ENCODE assay signal across 18 cellular contexts in genomic region chr19:35421362-35421761, GRCh38. TPM values are rescaled to one million over a fixed set of nuclear protein-coding genes. Genes with fewer than 3 reads are reported as not detected.
DNase-seq lines count a peak whose midpoint lies in the region; ATAC-seq, FAIRE-seq and TF ChIP-seq lines count a peak whose summit lies in the region.
"Had no signal": no experiment of that assay in that cellular context is flagged by ENCODE, and none has a peak within 500 bp of the region (broad histone marks: within the 10 kb centered on the region; RNA-seq: fewer than 3 reads in every experiment).

No MANE protein-coding gene starts in this region.

- no peaks in the 10 kb centered on the region for H3K27me3 ChIP-seq in GM12878 (replicated peaks in 1 of 2; ENCODE audit: control insufficient read depth in 2 of 2, insufficient read depth in 2 of 2, low read length in 1 of 2)
- H3K27me3 ChIP-seq in body of pancreas, result no peaks in the 10 kb centered on the region
- peaks cover 0 to 5% (median under 1%) of the 10 kb centered on the region in 3 experiments for H3K27me3 ChIP-seq in neuronal stem cell (ENCODE audit: control insufficient read depth in 3 of 3, insufficient read depth in 3 of 3, low read depth in 1 of 3, low read length in 3 of 3)
- H3K27me3 ChIP-seq: BLaER1 had no signal

- H3K4me3 Mint-ChIP-seq in activated T-cell treated with anti-CD3 and anti-CD28 coated beads, Interleukin-2, amount 50 U/mL, for 4 hours, result no peak overlapping the region
- H3K4me3 Mint-ChIP-seq: CD4-positive, alpha-beta memory T cell had no signal

- H4K20me1 ChIP-seq in GM12878 (ENCODE audit: control insufficient read depth, insufficient read depth), result no peaks in the 10 kb centered on the region
- H4K20me1 ChIP-seq: BLaER1 had no signal

- no peak for TF ChIP-seq RAD21 in GM12878 (IDR thresholded peaks at IDR 0.05; ENCODE audit: insufficient read depth, low read depth, low read length)

- peak overlapping the region; percentile 58 for H2AK5ac ChIP-seq in neuronal stem cell (ENCODE audit: low read depth, low read length)

- H2BK5ac ChIP-seq in neuronal stem cell (ENCODE audit: low read length), result no peak overlapping the region

- H2AFZ ChIP-seq in GM12878 (ENCODE audit: control insufficient read depth, low read depth, low read length), result no peak overlapping the region
- H2AFZ ChIP-seq in neuronal stem cell (ENCODE audit: low read length), result no peak overlapping the region
- H2AFZ ChIP-seq: GM23248 had no signal

- H2BK12ac ChIP-seq in neuronal stem cell (ENCODE audit: low read length), result peak overlapping the region; percentile 35

- TF ChIP-seq POLR2A in GM12878 (IDR thresholded peaks at IDR 0.05; ENCODE audit: low read depth, low read length) (no peak), body of pancreas (IDR thresholded peaks at IDR 0.05) (peak in 1 of 3 donors; percentile 28)

- H3K4ac ChIP-seq in neuronal stem cell (ENCODE audit: low read length), result no peak overlapping the region

- H3K4me1 Mint-ChIP-seq in activated T-cell treated with anti-CD3 and anti-CD28 coated beads, Interleukin-2, amount 50 U/mL, for 4 hours (ENCODE audit: low read depth), result no peaks in the 10 kb centered on the region
- H3K4me1 Mint-ChIP-seq: CD4-positive, alpha-beta memory T cell had no signal

- peak overlapping the region; percentile 83 for H3K14ac ChIP-seq in neuronal stem cell (ENCODE audit: low read length)

- POLR2A ChIA-PET in GM12878 (lab: Charles Lee), result interaction anchor here (1.0 to 4.9 kb wide), 5 partner anchors 37 to 48 kb away, joined by 3 to 37 read pairs (median 5); no protein-coding TSS in a partner anchor

- no peaks in the 10 kb centered on the region for H3K79me2 ChIP-seq in GM12878 (ENCODE audit: control insufficient read depth, insufficient read depth, low read length)

- H2BK120ac ChIP-seq in neuronal stem cell (ENCODE audit: low read depth, low read length), result no peak overlapping the region

- no peak for FAIRE-seq in GM12878 (lab: Jason Lieb, UNC)
- FAIRE-seq: A204.1, G401.6, GM12892 had no signal

- H3K9me3 Mint-ChIP-seq in activated T-cell treated with anti-CD3 and anti-CD28 coated beads, Interleukin-2, amount 50 U/mL, for 4 hours, result no peaks in the 10 kb centered on the region
- H3K9me3 Mint-ChIP-seq: CD4-positive, alpha-beta memory T cell had no signal

- SMC1A ChIA-PET in GM12878 (lab: Charles Lee; ENCODE audit: uncharacterized antibody, unreplicated experiment), result interaction anchor here (1.1 to 13.1 kb wide), 8 partner anchors 16 to 74 kb away, joined by 4 to 237 read pairs (median 52); partner anchors contain the start of genes FFAR1, FFAR2 and FFAR3

- in situ Hi-C loops in GM12878 (cut with MboI), result no loop called here

- 57% methylated on average over 11 of the region's 11 CpGs for WGBS in GM12878 (ENCODE audit: insufficient coverage, insufficient replicate concordance, low lambda C conversion rate, missing lambda C conversion rate)
- WGBS in body of pancreas, 2 donors, result 39 to 53% methylated on average over 11 of the region's 11 CpGs
- WGBS in neuronal stem cell (ENCODE audit: extremely low coverage in 2 of 2, insufficient read length in 2 of 2, insufficient replicate concordance in 1 of 2), 2 donors, result no CpG with 5 or more reads among the region's 11 CpGs

- H3K36me3 ChIP-seq in GM12878 (ENCODE audit: control insufficient read depth in 2 of 2, insufficient read depth in 2 of 2, low read length in 1 of 2) (no peaks in the 10 kb centered on the region), body of pancreas (replicated peaks in 1 of 2; ENCODE audit: insufficient read depth in 1 of 2, low read depth in 2 of 2) (no peaks in the 10 kb centered on the region), neuronal stem cell (replicated peaks in 1 of 2; ENCODE audit: control insufficient read depth in 2 of 2, insufficient read depth in 2 of 2, low read length in 2 of 2) (no peaks in the 10 kb centered on the region)
- H3K36me3 ChIP-seq: BLaER1, HAP-1 had no signal

- no peak overlapping the region for H4K91ac ChIP-seq in neuronal stem cell (ENCODE audit: low read depth, low read length, poor library complexity)

- no peak overlapping the region for H2BK15ac ChIP-seq in neuronal stem cell (ENCODE audit: low read length)

- H3K4me3 ChIP-seq in GM12878, result no peak overlapping the region
- H3K4me3 ChIP-seq in body of pancreas, result no peak overlapping the region
- no peak overlapping the region for H3K4me3 ChIP-seq in neuronal stem cell (ENCODE audit: low read length in 2 of 2)
- H3K4me3 ChIP-seq: BLaER1, GM23248, HAP-1 had no signal

- H3K18ac ChIP-seq in neuronal stem cell (ENCODE audit: low read length), result peak overlapping the region; percentile 40

- no peak overlapping the region for H3K23ac ChIP-seq in neuronal stem cell (ENCODE audit: low read depth, low read length, poor library complexity)

- H3K9ac ChIP-seq in GM12878 (ENCODE audit: control insufficient read depth, insufficient read depth, low read length) (no peak overlapping the region), neuronal stem cell (ENCODE audit: low read depth, low read length, poor library complexity) (peak overlapping the region; percentile 68)
- H3K9ac ChIP-seq: BLaER1, GM23248 had no signal

- BruUV-seq in GM12878 (replicated peaks; lab: Mats Ljungman, UMichigan), result no TSS peak

- RAD21 ChIA-PET in GM12878 (lab: Charles Lee; ENCODE audit: unreplicated experiment), result interaction anchor here (1.1 to 8.4 kb wide), 8 partner anchors 9 to 74 kb away, joined by 4 to 90 read pairs (median 38); no protein-coding TSS in a partner anchor

- H3K36me3 Mint-ChIP-seq in activated T-cell treated with anti-CD3 and anti-CD28 coated beads, Interleukin-2, amount 50 U/mL, for 4 hours (ENCODE audit: insufficient read depth), result no peaks in the 10 kb centered on the region
- H3K36me3 Mint-ChIP-seq: CD14-positive monocyte; CD4-positive, alpha-beta memory T cell had no signal

- no peak overlapping the region for H3K27ac ChIP-seq in GM12878 (ENCODE audit: control insufficient read depth, insufficient read depth)
- H3K27ac ChIP-seq in body of pancreas, result peak overlapping the region; percentile 63 to 87 (median 80)
- H3K27ac ChIP-seq in neuronal stem cell (replicated peaks; ENCODE audit: low read length), result no peak overlapping the region
- H3K27ac ChIP-seq: BLaER1, GM23248 had no signal

- H4K8ac ChIP-seq in neuronal stem cell (ENCODE audit: low read depth, low read length), result no peak overlapping the region

- ATAC-seq in GM12878 (no peak), body of pancreas (peak; percentile 80), GM21515 (IDR thresholded peaks at IDR 0.05; ENCODE audit: unreplicated experiment) (no peak)
- no peak for ATAC-seq in activated T-cell treated with anti-CD3 and anti-CD28 coated beads, Interleukin-2, amount 50 U/mL, for 4 hours

- no peak overlapping the region for H3K4me2 ChIP-seq in GM12878 (ENCODE audit: control insufficient read depth, insufficient read depth)
- H3K4me2 ChIP-seq in neuronal stem cell (ENCODE audit: insufficient read depth, low read length, poor library complexity, severe bottlenecking), result no peak overlapping the region

- TF ChIP-seq CTCF in GM12878 (IDR thresholded peaks at IDR 0.05 in 2 of 3, conservative IDR thresholded peaks at IDR 0.05 in 1 of 3; ENCODE audit: control insufficient read depth in 2 of 3, extremely low read depth in 1 of 3, insufficient read depth in 1 of 3, low read depth in 3 of 3, low read length in 3 of 3), result no peak
- peak in 1 of 7 experiments; percentile 2 for TF ChIP-seq CTCF in body of pancreas (IDR thresholded peaks at IDR 0.05)

- no peaks in the 10 kb centered on the region for H3K79me1 ChIP-seq in neuronal stem cell (ENCODE audit: low read depth, low read length)

- peaks cover 14% of the 10 kb centered on the region for H3K27me3 Mint-ChIP-seq in activated T-cell treated with anti-CD3 and anti-CD28 coated beads, Interleukin-2, amount 50 U/mL, for 4 hours (ENCODE audit: low read depth)

- H3K9me3 ChIP-seq in GM12878 (replicated peaks; ENCODE audit: control insufficient read depth, insufficient read depth, low read length), result no peaks in the 10 kb centered on the region
- no peaks in the 10 kb centered on the region for H3K9me3 ChIP-seq in body of pancreas
- no peaks in the 10 kb centered on the region for H3K9me3 ChIP-seq in neuronal stem cell (replicated peaks in 1 of 2; ENCODE audit: control insufficient read depth in 2 of 2, insufficient read depth in 1 of 2, low read depth in 1 of 2, low read length in 2 of 2)
- H3K9me3 ChIP-seq: BLaER1, HAP-1 had no signal

- H3K4me1 ChIP-seq in GM12878 (ENCODE audit: control insufficient read depth, insufficient read depth, low read length), result peaks cover 29% of the 10 kb centered on the region
- peaks cover 28% of the 10 kb centered on the region for H3K4me1 ChIP-seq in body of pancreas
- no peaks in the 10 kb centered on the region for H3K4me1 ChIP-seq in neuronal stem cell (ENCODE audit: control insufficient read depth in 2 of 2, insufficient read depth in 1 of 2, low read depth in 1 of 2, low read length in 2 of 2)
- H3K4me1 ChIP-seq: HAP-1 had no signal

- DNase-seq in GM12878 (ENCODE audit: low read depth, low spot score), result no peak
- DNase-seq in body of pancreas, result peak; percentile 93 to 98 (median 96)
- DNase-seq in neuronal stem cell (ENCODE audit: low spot score), result no peak
- DNase-seq in activated T-cell treated with anti-CD3 and anti-CD28 coated beads, Interleukin-2, amount 50 U/mL, for 4 hours, result no peak
- no peak for DNase-seq in AG08395 (ENCODE audit: low spot score)
- DNase-seq: ACHN; AML-193; CD4-positive, alpha-beta memory T cell; GM23248 had no signal

- TF ChIP-seq EP300 in GM12878 (IDR thresholded peaks at IDR 0.05; ENCODE audit: borderline replicate concordance in 1 of 2, control insufficient read depth in 1 of 2, low read depth in 2 of 2, low read length in 2 of 2), result no peak

- CTCF ChIA-PET in GM12878 (lab: Yijun Ruan, JAX), result interaction anchor here (0.9 to 8.8 kb wide), 9 partner anchors 7 to 74 kb away, joined by 3 to 86 read pairs (median 6); no protein-coding TSS in a partner anchor

- intact Hi-C loops in GM12878 (cut with micrococcal nuclease; ENCODE audit: unreplicated experiment), result no loop called here
- intact Hi-C loops in body of pancreas (cut with DNase I), result no loop called here

RNA-seq across cellular contexts. Expression of gene FFAR2, which starts 26.7 kb away (rescaled TPM):
- 1.3 and 1.4 TPM in 2 replicates for total RNA-seq in GM12878 (2013; cell fraction: nucleolus; rRNA removed)
- total RNA-seq in GM12878 (2014; rRNA removed) (2.8 and 2.9 TPM in 2 replicates), GM12878 (2014; rRNA removed; fragmentation: Illumina TruSeq; extraction: Trizol) (1.9 and 2.5 TPM in 2 replicates), GM12878 (2021) (2.3 and 2.8 TPM in 2 replicates), body of pancreas (not detected)
- polyA plus RNA-seq in GM12878 (2011; ENCODE audit: low read depth), result 2.5 TPM
- polyA plus RNA-seq in GM12878 (2011; rRNA removed) (0.05 and 0.06 TPM in 2 replicates), GM12878 (2014; fragmentation: Illumina TruSeq; extraction: Trizol) (2.5 and 4.0 TPM in 2 replicates), GM12878 (2014; fragmentation: Nextera tagmentation; extraction: Ambion mirVana) (1 to 10 TPM; 1.8 to 3.1 TPM), GM12878 (2014; rRNA removed) (2.8 and 3.1 TPM in 2 replicates), GM12878 (2016; fragmentation: Nextera tagmentation; extraction: Ambion mirVana) (1 to 10 TPM in 1 of 2 experiments, under 1 TPM in 1; 0.53 to 1.1 TPM)
- 0.03 and 0.08 TPM in 2 replicates for polyA plus RNA-seq in GM12878 (2011; cell fraction: cytosol; rRNA removed)
- not detected in 2 replicates for polyA plus RNA-seq in GM12878 (2011; cell fraction: nucleus; rRNA removed)
- 2.0 and 3.2 TPM in 2 replicates for polyA plus RNA-seq in GM12878 (2012)
- polyA minus RNA-seq in GM12878 (2011; rRNA and poly(A)+ RNA removed), result 0.10 TPM in 1 of 2 replicates, not detected in the other
- not detected in 2 replicates for polyA minus RNA-seq in GM12878 (2011; cell fraction: cytosol; rRNA and poly(A)+ RNA removed)
- 0.19 TPM in 1 of 2 replicates, not detected in the other for polyA minus RNA-seq in GM12878 (2011; cell fraction: nucleus; rRNA and poly(A)+ RNA removed)
- polyA plus RNA-seq in neuronal stem cell (2013, experiment 1 of 2), result not detected
- polyA plus RNA-seq in neuronal stem cell (2013, experiment 2 of 2), result not detected
- total RNA-seq in activated T-cell treated with anti-CD3 and anti-CD28 coated beads, Interleukin-2, amount 50 U/mL, for 4 hours, result not detected
- total RNA-seq: GM23248, H4 had no signal
- polyA plus RNA-seq: CD4-positive, alpha-beta memory T cell; GM23248 had no signal

RNA-seq across cellular contexts. Expression of gene GPR42, which starts 50.5 kb away (rescaled TPM):
- total RNA-seq in GM12878 (2013; cell fraction: nucleolus; rRNA removed), result not detected in 2 replicates
- total RNA-seq in GM12878 (2014; rRNA removed) (not detected in 2 replicates), GM12878 (2014; rRNA removed; fragmentation: Illumina TruSeq; extraction: Trizol) (not detected in 2 replicates), GM12878 (2021) (0.13 TPM in 1 of 2 replicates, not detected in the other), body of pancreas (not detected)
- polyA plus RNA-seq in GM12878 (2011; ENCODE audit: low read depth), result not detected
- polyA plus RNA-seq in GM12878 (2011; rRNA removed) (not detected in 2 replicates), GM12878 (2014; fragmentation: Illumina TruSeq; extraction: Trizol) (not detected in 2 replicates), GM12878 (2014; fragmentation: Nextera tagmentation; extraction: Ambion mirVana) (not detected), GM12878 (2014; rRNA removed) (not detected in 2 replicates), GM12878 (2016; fragmentation: Nextera tagmentation; extraction: Ambion mirVana) (not detected)
- polyA plus RNA-seq in GM12878 (2011; cell fraction: cytosol; rRNA removed), result not detected in 2 replicates
- polyA plus RNA-seq in GM12878 (2011; cell fraction: nucleus; rRNA removed), result 0.10 TPM in 1 of 2 replicates, not detected in the other
- 0.25 TPM in 1 of 2 replicates, not detected in the other for polyA plus RNA-seq in GM12878 (2012)
- not detected in 2 replicates for polyA minus RNA-seq in GM12878 (2011; rRNA and poly(A)+ RNA removed)
- not detected in 2 replicates for polyA minus RNA-seq in GM12878 (2011; cell fraction: cytosol; rRNA and poly(A)+ RNA removed)
- polyA minus RNA-seq in GM12878 (2011; cell fraction: nucleus; rRNA and poly(A)+ RNA removed), result not detected in 2 replicates
- not detected for polyA plus RNA-seq in neuronal stem cell (2013, experiment 1 of 2)
- polyA plus RNA-seq in neuronal stem cell (2013, experiment 2 of 2), result not detected
- total RNA-seq in activated T-cell treated with anti-CD3 and anti-CD28 coated beads, Interleukin-2, amount 50 U/mL, for 4 hours, result under 1 TPM in 2 of 3 donors, not detected in 1; 0.21 to 0.25 TPM
- total RNA-seq: CD4-positive, alpha-beta memory T cell; GM23248; HT-29 had no signal
- polyA plus RNA-seq: CD4-positive, alpha-beta memory T cell; GM23248 had no signal

Comparison
In these comparisons a context has a peak if more than half of its experiments do, and no peak if none do; other contexts are left out.
1. DNase-seq: peak in body of pancreas (4 of 4); none in GM12878 (single experiment), neuronal stem cell (single experiment), activated T-cell treated with anti-CD3 and anti-CD28 coated beads, Interleukin-2, amount 50 U/mL, for 4 hours (single experiment) and AG08395 (single experiment).
2. H3K27ac ChIP-seq: peak in body of pancreas (4 of 4); none in GM12878 (single experiment) and neuronal stem cell (single experiment).